In the genomic region with DNA sequence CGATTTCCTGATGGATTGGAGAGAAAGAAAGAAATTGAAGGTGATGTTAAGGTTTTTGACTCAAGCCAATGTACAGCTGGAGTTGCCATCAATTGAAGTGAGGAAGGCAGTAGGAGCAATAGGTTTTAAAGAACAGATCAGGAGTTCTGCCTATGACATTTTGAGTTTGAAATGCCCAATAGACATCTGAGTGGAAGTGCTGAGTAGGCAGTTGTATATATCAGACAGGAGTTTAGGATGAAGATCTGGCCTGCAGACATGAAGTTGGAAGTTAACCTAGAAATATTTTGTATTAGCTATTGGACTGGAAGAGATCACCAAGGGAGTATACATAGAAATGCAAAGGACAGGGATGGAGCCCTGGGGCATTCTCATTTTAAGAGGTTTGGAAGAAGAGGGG, we compare ENCODE assay signal across 31 cellular contexts.
"Had no signal": no experiment of that assay in that cellular context is flagged by ENCODE, and none has a peak within 500 bp of the region (broad histone marks: within the 10 kb centered on the region; RNA-seq: fewer than 3 reads in every experiment).

No MANE protein-coding gene starts in this region.

- FAIRE-seq: colon, TTC549 had no signal

- DNase-seq: activated B cell treated with CpG ODN at 0.5 μM for 24 hours; activated CD4-positive, alpha-beta memory T cell treated with anti-CD3 and anti-CD28 coated beads for 36 hours; activated CD4-positive, alpha-beta T cell treated with anti-CD3 and anti-CD28 coated beads for 4 hours; activated CD4-positive, alpha-beta T cell treated with anti-CD3 and anti-CD28 coated beads, Interleukin-2, amount 10 ng/mL, durations not matched to agents 24 days and 14 days; activated CD4-positive, alpha-beta T cell treated with anti-CD3 and anti-CD28 coated beads, Interleukin-2, amount 50 U/mL, for 1 hour; activated CD4-positive, alpha-beta T cell treated with anti-CD3 and anti-CD28 coated beads, Interleukin-2, amount 50 U/mL, for 4 hours; activated CD4-positive, CD25-positive, alpha-beta regulatory T cell treated with anti-CD3 and anti-CD28 coated beads, Interleukin-2, amount 50 U/mL, for 72 hours; activated CD8-positive, alpha-beta memory T cell treated with anti-CD3 and anti-CD28 coated beads, Interleukin-2, amount 50 U/mL, for 4 hours; activated CD8-positive, alpha-beta T cell treated with anti-CD3 and anti-CD28 coated beads for 36 hours; activated gamma-delta T cell; activated naive CD4-positive, alpha-beta T cell treated with anti-CD3 and anti-CD28 coated beads for 36 hours; activated naive CD4-positive, alpha-beta T cell treated with anti-CD3 and anti-CD28 coated beads, Interleukin-2, amount 50 U/mL, for 16 hours; activated naive CD8-positive, alpha-beta T cell treated with anti-CD3 and anti-CD28 coated beads for 36 hours; activated T-cell treated with anti-CD3 and anti-CD28 coated beads for 4 hours; activated T-cell treated with anti-CD3 and anti-CD28 coated beads, Interleukin-2, amount 50 U/mL, for 1 hour; activated T-cell treated with anti-CD3 and anti-CD28 coated beads, Interleukin-2, amount 50 U/mL, for 4 hours; activated T-cell treated with anti-CD3 and anti-CD28 coated beads, Interleukin-2, amount 50 U/mL, for 72 hours; adrenal gland; amniotic stem cell; aorta; body of pancreas; brain microvascular endothelial cell; central memory CD4-positive, alpha-beta T cell; T-helper 2 cell; T-helper 9 cell had no signal

- H3K27me3 ChIP-seq: body of pancreas, brain microvascular endothelial cell had no signal

- H3K4me1 ChIP-seq: adrenal gland, body of pancreas, breast epithelium had no signal

- H3K36me3 ChIP-seq: adrenal gland, brain microvascular endothelial cell, breast epithelium had no signal

- ATAC-seq: activated CD8-positive, alpha-beta T cell treated with anti-CD3 and anti-CD28 coated beads for 36 hours; activated naive CD4-positive, alpha-beta T cell treated with anti-CD3 and anti-CD28 coated beads, Interleukin-2, amount 50 U/mL, for 72 hours; activated T-cell treated with anti-CD3 and anti-CD28 coated beads, Interleukin-2, amount 50 U/mL, for 4 hours; activated T-cell treated with anti-CD3 and anti-CD28 coated beads, Interleukin-2, amount 50 U/mL, for 72 hours; activated T-helper 17 cell treated with anti-CD3 and anti-CD28 coated beads, Interleukin-2, amount 50 U/mL, for 72 hours; body of pancreas had no signal

- H3K4me3 ChIP-seq: adrenal gland, body of pancreas, breast epithelium had no signal

- H3K9me3 ChIP-seq: adrenal gland, body of pancreas, breast epithelium had no signal

- H3K27ac ChIP-seq: adrenal gland, body of pancreas, brain microvascular endothelial cell, breast epithelium, VCaP had no signal
